Comparison of ENCODE assay signal across 8 cellular contexts in genomic region chr10:119177708-119178370, GRCh38. TPM values are rescaled to one million over a fixed set of nuclear protein-coding genes. Genes with fewer than 3 reads are reported as not detected.
A peak's percentile ranks its signal among the peaks of the same experiment; 100 is the strongest.
DNase-seq lines count a peak whose midpoint lies in the region; ATAC-seq and TF ChIP-seq lines count a peak whose summit lies in the region.

No MANE protein-coding gene starts in this region.

- no peak overlapping the region for H4K8ac ChIP-seq in H9 (replicated peaks; ENCODE audit: insufficient read length, low read depth, low read length)

- peak; percentile 24; the same call in 1 of the 3 replicates for ATAC-seq in RWPE2 (ENCODE audit: low read depth)
- ATAC-seq in natural killer cell = peak; percentile 1 to 18 (median 10)

- no peaks in the 10 kb centered on the region; the same call in 1 of the 2 replicates for H3K4me1 ChIP-seq in H9 (ENCODE audit: insufficient read depth, low read length)
- H3K4me1 ChIP-seq in RWPE2 (ENCODE audit: insufficient read depth, poor library complexity, severe bottlenecking) = peaks cover 6% of the 10 kb centered on the region

- peaks cover 12% of the 10 kb centered on the region; the same call in 1 of the 2 replicates for H3K79me2 ChIP-seq in H9 (ENCODE audit: insufficient read depth, low read length)

- no peak for TF ChIP-seq CTCF in C4-2B (conservative IDR thresholded peaks at IDR 0.05)
- no peak for TF ChIP-seq CTCF in H9 (conservative IDR thresholded peaks at IDR 0.05)
- TF ChIP-seq CTCF in RWPE2 (IDR thresholded peaks at IDR 0.05; ENCODE audit: poor library complexity, severe bottlenecking) = no peak
- no peak for TF ChIP-seq CTCF in coronary artery (IDR thresholded peaks at IDR 0.05)
- no peak for TF ChIP-seq CTCF in natural killer cell (IDR thresholded peaks at IDR 0.05)

- peaks cover 17 to 38% (median 36%) of the 10 kb centered on the region in 3 experiments; a peak in 6 of 7 replicates for H3K36me3 Mint-ChIP-seq in H9 (ENCODE audit: insufficient read depth in 1 of 3, low read depth in 3 of 3)
- no peaks in the 10 kb centered on the region for H3K36me3 Mint-ChIP-seq in natural killer cell

- H3K27me3 Mint-ChIP-seq in H9 (ENCODE audit: low read depth) = peaks cover 2% of the 10 kb centered on the region; the same call in 1 of the 2 replicates
- no peaks in the 10 kb centered on the region for H3K27me3 Mint-ChIP-seq in natural killer cell (ENCODE audit: low read depth in 2 of 2)

- H3K14ac ChIP-seq in H9 (ENCODE audit: insufficient read depth, low read length) = peak overlapping the region; percentile 86; the same call in 1 of the 2 replicates

- no peak overlapping the region for H3K23ac ChIP-seq in H9 (ENCODE audit: insufficient read length, low read depth, low read length)

- WGBS in H9 (ENCODE audit: extremely low coverage, insufficient read length, low lambda C conversion rate) = no CpG with 5 or more reads among the region's 21 CpGs

- peaks cover 4% of the 10 kb centered on the region for H3K79me1 ChIP-seq in H9 (ENCODE audit: insufficient read depth, low read depth, low read length, poor library complexity, severe bottlenecking)

- intact Hi-C loops in natural killer cell (cut with micrococcal nuclease) = loop anchor here (1.0 to 5.0 kb wide), 3 partner anchors 13 to 96 kb away; partner anchors contain the start of genes EIF3A, GRK5 and SFXN4

- H3K4me3 Mint-ChIP-seq in H9 = peak overlapping the region; percentile 85 to 96
- H3K4me3 Mint-ChIP-seq in natural killer cell = peak overlapping the region; percentile 97

- H2BK12ac ChIP-seq in H9 (ENCODE audit: insufficient read length, low read depth, low read length) = no peak overlapping the region

- peak overlapping the region; percentile 63 for H3K18ac ChIP-seq in H9 (ENCODE audit: insufficient read length, low read depth, low read length)

- no peaks in the 10 kb centered on the region for H4K20me1 ChIP-seq in H9 (ENCODE audit: control insufficient read depth, insufficient read depth, insufficient read length)

- H3K27me3 ChIP-seq in H9 (ENCODE audit: insufficient read depth, low read length) = no peaks in the 10 kb centered on the region
- H3K27me3 ChIP-seq in RWPE2 (ENCODE audit: insufficient read depth, poor library complexity, severe bottlenecking) = no peaks in the 10 kb centered on the region

- no peak overlapping the region for H3T11ph ChIP-seq in H9 (ENCODE audit: low read length)

- H2BK20ac ChIP-seq in H9 (ENCODE audit: low read depth, low read length, poor library complexity, severe bottlenecking) = no peak overlapping the region

- no peak overlapping the region for H2BK120ac ChIP-seq in H9 (ENCODE audit: low read depth, low read length, poor library complexity, severe bottlenecking)

- no peak overlapping the region for H2AFZ ChIP-seq in H9 (ENCODE audit: low read length)

- peak overlapping the region; percentile 89 to 97 (median 95) for H3K27ac Mint-ChIP-seq in H9
- peak overlapping the region; percentile 87 to 98 for H3K27ac Mint-ChIP-seq in natural killer cell

- H4K91ac ChIP-seq in H9 (ENCODE audit: insufficient read length, low read depth, low read length) = no peak overlapping the region

- no peak overlapping the region for H2BK5ac ChIP-seq in H9 (ENCODE audit: insufficient read length, low read length)

- peak overlapping the region; percentile 77 for H3K9ac ChIP-seq in H9 (ENCODE audit: extremely low read depth, insufficient read length, low read length)

- H3K9me3 Mint-ChIP-seq in H9 = peaks cover 2 to 4% of the 10 kb centered on the region in 2 experiments; a peak in 3 of 5 replicates
- H3K9me3 Mint-ChIP-seq in natural killer cell = no peaks in the 10 kb centered on the region

- H3K23me2 ChIP-seq in H9 (ENCODE audit: insufficient read length, low read depth, low read length, poor library complexity, severe bottlenecking) = peaks cover 2% of the 10 kb centered on the region

- no peak overlapping the region for H3K56ac ChIP-seq in H9 (ENCODE audit: insufficient read length, low read depth, low read length)

- H2AK5ac ChIP-seq in H9 (ENCODE audit: insufficient read length, low read length) = no peak overlapping the region

- no peak overlapping the region for H3K4ac ChIP-seq in H9 (ENCODE audit: low read depth, low read length)

- no peaks in the 10 kb centered on the region for H3K9me3 ChIP-seq in H9 (ENCODE audit: control insufficient read depth, low read depth, low read length)
- no peaks in the 10 kb centered on the region for H3K9me3 ChIP-seq in RWPE2 (ENCODE audit: severe bottlenecking)

- H3K4me3 ChIP-seq in RWPE2 (ENCODE audit: severe bottlenecking) (peak overlapping the region; percentile 100), coronary artery (peak overlapping the region; percentile 79)

- DNase-seq in H9 (no peak), RWPE2 (ENCODE audit: low spot score) (no peak), coronary artery (ENCODE audit: low spot score) (no peak), natural killer cell (no peak), NCI-H2107 treated with DMSO at 0.1 percent for 48 hours (lab: John Stamatoyannopoulos, UW; ENCODE audit: unreplicated experiment) (no peak), GM03348 (ENCODE audit: low spot score) (no peak), NCI-H82 treated with DMSO at 0.1 percent for 48 hours (lab: John Stamatoyannopoulos, UW; ENCODE audit: unreplicated experiment) (no peak)

- peak overlapping the region; percentile 76 for H3K27ac ChIP-seq in C4-2B
- no peak overlapping the region for H3K27ac ChIP-seq in H9 (ENCODE audit: insufficient read length, low read depth, low read length)
- peak overlapping the region; percentile 61 for H3K27ac ChIP-seq in RWPE2 (ENCODE audit: poor library complexity, severe bottlenecking)
- peak overlapping the region; percentile 92 to 97 for H3K27ac ChIP-seq in coronary artery

- peaks cover 40% of the 10 kb centered on the region for H3K36me3 ChIP-seq in RWPE2 (ENCODE audit: low read depth)

- peak overlapping the region; percentile 91 for H3K4me2 ChIP-seq in H9 (ENCODE audit: insufficient read depth, insufficient read length, low read length)

- peaks cover 9 to 13% of the 10 kb centered on the region in 2 experiments; a peak in 3 of 4 replicates for H3K4me1 Mint-ChIP-seq in H9
- H3K4me1 Mint-ChIP-seq in natural killer cell = peaks cover 6 to 13% of the 10 kb centered on the region in 2 donors

- H2BK15ac ChIP-seq in H9 (ENCODE audit: low read depth, low read length) = no peak overlapping the region

- H4K5ac ChIP-seq in H9 (ENCODE audit: insufficient read length, low read depth, low read length) = no peak overlapping the region

RNA-seq across cellular contexts. Expression of gene PRDX3, which starts 0.8 kb away (rescaled TPM):
- 181 TPM in 2 replicates for total RNA-seq in H9 (2021)
- 10 to 100 TPM; 12.5 to 17.4 (median 15.3) TPM for total RNA-seq in natural killer cell

RNA-seq across cellular contexts. Expression of gene SFXN4, which starts 12.3 kb away (rescaled TPM):
- total RNA-seq in H9 (2021) (21.9 and 24.9 TPM in 2 replicates), natural killer cell (10 to 100 TPM in 1 of 3 donors, 1 to 10 TPM in 2; 5.5 to 13.7 (median 8.1) TPM)

RNA-seq across cellular contexts. Expression of gene GRK5, which starts 29.5 kb away (rescaled TPM):
- total RNA-seq in H9 (2021) (1.1 and 1.2 TPM in 2 replicates), natural killer cell (10 to 100 TPM; 37.6 to 54.3 (median 47.9) TPM)

Comparison
In these comparisons a context has a peak if more than half of its experiments do, and no peak if none do; other contexts are left out.
1. RNA of gene GRK5, which starts 29.5 kb away (total RNA-seq): 37.6 to 54.3 TPM in natural killer cell; 1.1 to 1.2 TPM in H9; every median in the first group is over 10 times any median in the second.